ENCODE assay signal across 20 cellular contexts in the genomic region with DNA sequence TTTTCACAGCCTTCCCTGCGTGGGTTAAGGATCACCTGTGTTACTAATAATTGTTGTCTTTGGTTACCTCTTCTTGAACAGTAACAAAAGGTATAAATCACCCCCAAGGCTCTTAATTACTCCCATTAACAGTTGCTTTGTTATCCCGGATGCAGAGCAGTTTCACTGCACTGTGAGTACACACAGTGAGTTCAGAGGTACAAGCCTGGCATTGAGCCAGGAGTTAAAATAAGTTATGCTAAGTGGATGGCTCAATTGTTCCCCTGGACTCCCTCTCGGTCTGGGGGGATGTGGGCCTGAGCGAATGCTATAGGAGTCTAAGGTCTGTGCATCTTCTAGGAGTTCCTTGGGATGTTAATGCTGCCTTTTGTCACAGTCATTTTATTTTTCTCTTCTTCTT.
DNase-seq lines count a peak whose midpoint lies in the region; ATAC-seq, FAIRE-seq and TF ChIP-seq lines count a peak whose summit lies in the region.
"Had no signal": no experiment of that assay in that cellular context is flagged by ENCODE, and none has a peak within 500 bp of the region (broad histone marks: within the 10 kb centered on the region; RNA-seq: fewer than 3 reads in every experiment).

No MANE protein-coding gene starts in this region.

- H3K9me2 ChIP-seq in hepatocyte (replicated peaks; ENCODE audit: insufficient read depth): no peaks in the 10 kb centered on the region

- no peak overlapping the region for H3K4me2 ChIP-seq in hepatocyte

- H3K27me3 ChIP-seq in hepatocyte: no peaks in the 10 kb centered on the region
- H3K27me3 ChIP-seq: left lung, testis had no signal

- FAIRE-seq in RCC 7860 (lab: Jason Lieb, UNC): no peak
- FAIRE-seq: endometrium, G401.6 had no signal

- no peaks in the 10 kb centered on the region for H3K36me3 ChIP-seq in hepatocyte (replicated peaks; ENCODE audit: insufficient read depth, low read depth)
- H3K36me3 ChIP-seq: left lung had no signal

- 32% methylated on average over 4 of the region's 4 CpGs for WGBS in hepatocyte (ENCODE audit: low lambda C conversion rate, missing lambda C conversion rate)

- H4K20me1 ChIP-seq in hepatocyte (ENCODE audit: insufficient read depth, poor library complexity, severe bottlenecking): no peaks in the 10 kb centered on the region

- no peak for ATAC-seq in GM18517 (IDR thresholded peaks at IDR 0.05; ENCODE audit: unreplicated experiment)
- ATAC-seq: left lung; stimulated activated effector memory CD8-positive, alpha-beta T cell treated with anti-CD3 and anti-CD28 coated beads, Interleukin-12 subunit alpha, Interleukin-12 subunit beta, amount 100 ng/mL, for 72 hours had no signal

- H3K9me3 ChIP-seq in hepatocyte (ENCODE audit: low read depth): no peaks in the 10 kb centered on the region
- H3K9me3 ChIP-seq: left lung, testis had no signal

- TF ChIP-seq CTCF in hepatocyte (IDR thresholded peaks at IDR 0.05; ENCODE audit: poor library complexity): no peak

- H3K4me3 ChIP-seq in hepatocyte: no peak overlapping the region
- H3K4me3 ChIP-seq: left lung, testis had no signal

- no peaks in the 10 kb centered on the region for H3K4me1 ChIP-seq in hepatocyte (ENCODE audit: insufficient read depth)
- H3K4me1 ChIP-seq: left lung, parathyroid adenoma, testis had no signal

- H2AFZ ChIP-seq in hepatocyte: no peak overlapping the region
- H2AFZ ChIP-seq: parathyroid adenoma had no signal

- DNase-seq in ELF-1 (ENCODE audit: low read depth, low spot score): peak; percentile 6
- peak; percentile 25 to 98 (median 86) for DNase-seq in NCI-H1417 (lab: John Stamatoyannopoulos, UW)
- peak; percentile 81 for DNase-seq in NCI-H345 (lab: John Stamatoyannopoulos, UW)
- DNase-seq in hepatocyte (ENCODE audit: low spot score): peak; percentile 10
- DNase-seq in islet precursor cell: no peak
- DNase-seq in RCC 7860 (ENCODE audit: low spot score): no peak
- DNase-seq: activated CD4-positive, alpha-beta T cell treated with anti-CD3 and anti-CD28 coated beads, Interleukin-2, amount 50 U/mL, for 1 hour; activated CD8-positive, alpha-beta memory T cell treated with anti-CD3 and anti-CD28 coated beads, Interleukin-2, amount 50 U/mL, for 4 hours; activated effector memory CD4-positive, alpha-beta T cell treated with Interleukin-2 at 50 U/mL for 16 hours; cortex of kidney; GOT3; left lung; SIG-M5; T-helper 1 cell; testis had no signal

- H3K27ac ChIP-seq in hepatocyte: no peak overlapping the region
- H3K27ac ChIP-seq: left lung, parathyroid adenoma, testis had no signal

- no peaks in the 10 kb centered on the region for H3K79me2 ChIP-seq in hepatocyte
- H3K79me2 ChIP-seq: parathyroid adenoma had no signal

Comparison
In these comparisons a context has a peak if more than half of its experiments do, and no peak if none do; other contexts are left out.
1. DNase-seq: peak in ELF-1 (single experiment), NCI-H1417 (3 of 3), NCI-H345 (single experiment) and hepatocyte (single experiment); none in islet precursor cell (single experiment) and RCC 7860 (single experiment).